Comparison of ENCODE assay signal across 25 cellular contexts in the genomic region with DNA sequence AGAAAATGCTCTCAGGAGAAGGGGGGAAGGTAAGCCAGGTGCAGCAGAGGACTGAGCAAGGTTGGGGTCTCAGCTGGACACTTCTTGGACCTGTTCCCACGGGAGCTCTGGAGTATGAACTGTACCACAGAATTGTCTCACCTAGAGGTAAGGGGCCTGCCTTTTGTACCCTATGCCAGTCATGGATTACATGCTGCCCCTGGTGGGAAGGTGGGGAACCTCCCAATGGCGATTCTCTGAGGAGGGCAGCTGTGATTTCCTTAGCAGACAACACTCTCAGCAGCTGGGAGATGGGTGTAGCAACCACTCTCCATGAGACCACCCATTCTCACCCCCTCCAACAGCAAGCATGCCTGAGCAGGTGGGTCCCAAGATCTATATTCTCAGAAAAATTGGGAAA.
DNase-seq lines count a peak whose midpoint lies in the region; ATAC-seq and TF ChIP-seq lines count a peak whose summit lies in the region.
"Had no signal": no experiment of that assay in that cellular context is flagged by ENCODE, and none has a peak within 500 bp of the region (broad histone marks: within the 10 kb centered on the region; RNA-seq: fewer than 3 reads in every experiment).

No MANE protein-coding gene starts in this region.

- H3K36me3 ChIP-seq in Caco-2 (ENCODE audit: control insufficient read depth, insufficient read depth, low read length) (no peaks in the 10 kb centered on the region), H7 (replicated peaks; ENCODE audit: control insufficient read depth, insufficient read depth, low read length) (no peaks in the 10 kb centered on the region)
- H3K36me3 ChIP-seq: SJCRH30, spleen, uterus had no signal

- H3K36me3 Mint-ChIP-seq in Caco-2 (ENCODE audit: insufficient read depth, unreplicated experiment) (no peaks in the 10 kb centered on the region), HFFc6 (ENCODE audit: low read depth) (0 out of 2 replicates have a peak, but pooled peaks cover 4% of the 10 kb centered on the region)
- H3K36me3 Mint-ChIP-seq: naive thymus-derived CD8-positive, alpha-beta T cell had no signal

- no peaks in the 10 kb centered on the region for H3K27me3 ChIP-seq in Caco-2 (replicated peaks; ENCODE audit: control insufficient read depth, insufficient read depth, low read length)
- no peaks in the 10 kb centered on the region for H3K27me3 ChIP-seq in H7 (ENCODE audit: control insufficient read depth, insufficient read depth, low read length)
- H3K27me3 ChIP-seq: SJCRH30, spleen, uterus had no signal

- H3K27ac Mint-ChIP-seq in Caco-2 (ENCODE audit: unreplicated experiment) (peak overlapping the region; percentile 73), HFFc6 (no peak overlapping the region)
- H3K27ac Mint-ChIP-seq: naive thymus-derived CD8-positive, alpha-beta T cell; T-helper 17 cell had no signal

- DNase-seq in Caco-2, result no peak
- peak; percentile 35 for DNase-seq in H7
- no peak for DNase-seq in astrocyte of the cerebellum (ENCODE audit: low read depth)
- DNase-seq in iPS-NIHi11 (ENCODE audit: low spot score), result peak; percentile 37
- no peak for DNase-seq in NCI-H187 (lab: John Stamatoyannopoulos, UW)
- no peak for DNase-seq in HFFc6
- DNase-seq: activated CD4-positive, alpha-beta T cell treated with anti-CD3 and anti-CD28 coated beads for 48 hours; activated naive CD4-positive, alpha-beta T cell treated with anti-CD3 and anti-CD28 coated beads, Interleukin-2, amount 50 U/mL, for 16 hours; amygdala; head of caudate nucleus; KBM-7; naive thymus-derived CD8-positive, alpha-beta T cell; NCI-H146; NCI-H524; retina; SJCRH30; spleen; stimulated activated CD4-positive, alpha-beta T cell treated with anti-CD3 and anti-CD28 coated beads, Interleukin-4, amount 100 ng/mL, for 1 hour; stimulated activated naive CD4-positive, alpha-beta T cell; T-helper 17 cell; uterus had no signal

- peaks cover 33% of the 10 kb centered on the region for H3K4me1 Mint-ChIP-seq in Caco-2 (ENCODE audit: low read depth, unreplicated experiment)
- H3K4me1 Mint-ChIP-seq in HFFc6 (ENCODE audit: low read depth), result no peaks in the 10 kb centered on the region
- H3K4me1 Mint-ChIP-seq: central memory CD8-positive, alpha-beta T cell; naive thymus-derived CD8-positive, alpha-beta T cell had no signal

- no TSS peak for BruUV-seq in Caco-2 (replicated peaks; lab: Mats Ljungman, UMichigan)

- no peaks in the 10 kb centered on the region for H3K9me3 ChIP-seq in Caco-2
- H3K9me3 ChIP-seq: SJCRH30, uterus had no signal

- in situ Hi-C loops in astrocyte of the cerebellum (cut with HindIII; ENCODE audit: low sequenced_read_pairs), result loop anchor here (25.0 kb wide), 1 partner anchor 283 kb away; no protein-coding TSS in a partner anchor

- TF ChIP-seq CTCF in Caco-2 (IDR thresholded peaks at IDR 0.05; ENCODE audit: insufficient read depth in 1 of 2, low read depth in 1 of 2, low read length in 1 of 2, severe bottlenecking in 1 of 2, unreplicated experiment in 1 of 2), result no peak
- TF ChIP-seq CTCF in astrocyte of the cerebellum (IDR thresholded peaks at IDR 0.05; ENCODE audit: low read depth, low read length, missing control alignments), result peak; percentile 46
- no peak for TF ChIP-seq CTCF in HFFc6 (IDR thresholded peaks at IDR 0.05)

- peaks cover 7% of the 10 kb centered on the region for H3K9me3 Mint-ChIP-seq in Caco-2 (ENCODE audit: unreplicated experiment)
- peaks cover 62% of the 10 kb centered on the region for H3K9me3 Mint-ChIP-seq in HFFc6
- H3K9me3 Mint-ChIP-seq: central memory CD8-positive, alpha-beta T cell had no signal

- H3K4me1 ChIP-seq in Caco-2, result peaks cover 33% of the 10 kb centered on the region
- H3K4me1 ChIP-seq: spleen, uterus had no signal

- ATAC-seq in SK-N-SH treated with all-trans-retinoic acid at 6 μM for 48 hours (no peak), HG02610 (IDR thresholded peaks at IDR 0.05; ENCODE audit: unreplicated experiment) (no peak)
- ATAC-seq: left lobe of liver; naive thymus-derived CD8-positive, alpha-beta T cell; T-helper 17 cell had no signal

- no peak overlapping the region for H3K4me3 Mint-ChIP-seq in Caco-2 (ENCODE audit: unreplicated experiment)
- H3K4me3 Mint-ChIP-seq in HFFc6, result no peak overlapping the region
- H3K4me3 Mint-ChIP-seq: central memory CD8-positive, alpha-beta T cell; naive thymus-derived CD8-positive, alpha-beta T cell; T-helper 17 cell had no signal

- POLR2A ChIA-PET in Caco-2 (lab: Charles Lee), result no interaction called here

- intact Hi-C loops in Caco-2 (cut with micrococcal nuclease; ENCODE audit: unreplicated experiment), result no loop called here

- H3K27me3 Mint-ChIP-seq in Caco-2 (ENCODE audit: insufficient read depth, unreplicated experiment) (no peaks in the 10 kb centered on the region), HFFc6 (ENCODE audit: insufficient read depth) (no peaks in the 10 kb centered on the region)

- H3K4me3 ChIP-seq in Caco-2 (ENCODE audit: low read depth, low read length) (no peak overlapping the region), H7 (ENCODE audit: insufficient read depth, low read depth, low read length) (no peak overlapping the region), astrocyte of the cerebellum (ENCODE audit: low read depth, low read length) (no peak overlapping the region)
- H3K4me3 ChIP-seq: SJCRH30, spleen, uterus had no signal

- CTCF ChIA-PET in Caco-2 (lab: Charles Lee), result no interaction called here

TF ChIP-seq in SK-N-SH treated with all-trans-retinoic acid at 6 μM for 48 hours, 23 proteins besides CTCF, POLR2A, EP300 and RAD21 (continues in another document):
- TF ChIP-seq GLIS3 (CRISPR knock-in tag; IDR thresholded peaks at IDR 0.05) (no peak), ZC3H10 (CRISPR knock-in tag; IDR thresholded peaks at IDR 0.05) (no peak), ZFP3 (CRISPR knock-in tag; IDR thresholded peaks at IDR 0.05) (no peak), TCF4 (CRISPR knock-in tag; IDR thresholded peaks at IDR 0.05; ENCODE audit: borderline replicate concordance) (no peak), RARB (CRISPR knock-in tag; IDR thresholded peaks at IDR 0.05) (no peak), CSDC2 (CRISPR knock-in tag; IDR thresholded peaks at IDR 0.05) (no peak), ARNTL (CRISPR knock-in tag; IDR thresholded peaks at IDR 0.05; ENCODE audit: borderline replicate concordance, low read depth) (no peak), TOX (CRISPR knock-in tag; IDR thresholded peaks at IDR 0.05; ENCODE audit: borderline replicate concordance) (no peak), ZNF70 (CRISPR knock-in tag; IDR thresholded peaks at IDR 0.05) (no peak), OSR1 (CRISPR knock-in tag; IDR thresholded peaks at IDR 0.05) (no peak), SNAI2 (CRISPR knock-in tag; IDR thresholded peaks at IDR 0.05) (no peak), ISL1 (CRISPR knock-in tag; IDR thresholded peaks at IDR 0.05) (no peak)
- TF ChIP-seq, protein P1, sequence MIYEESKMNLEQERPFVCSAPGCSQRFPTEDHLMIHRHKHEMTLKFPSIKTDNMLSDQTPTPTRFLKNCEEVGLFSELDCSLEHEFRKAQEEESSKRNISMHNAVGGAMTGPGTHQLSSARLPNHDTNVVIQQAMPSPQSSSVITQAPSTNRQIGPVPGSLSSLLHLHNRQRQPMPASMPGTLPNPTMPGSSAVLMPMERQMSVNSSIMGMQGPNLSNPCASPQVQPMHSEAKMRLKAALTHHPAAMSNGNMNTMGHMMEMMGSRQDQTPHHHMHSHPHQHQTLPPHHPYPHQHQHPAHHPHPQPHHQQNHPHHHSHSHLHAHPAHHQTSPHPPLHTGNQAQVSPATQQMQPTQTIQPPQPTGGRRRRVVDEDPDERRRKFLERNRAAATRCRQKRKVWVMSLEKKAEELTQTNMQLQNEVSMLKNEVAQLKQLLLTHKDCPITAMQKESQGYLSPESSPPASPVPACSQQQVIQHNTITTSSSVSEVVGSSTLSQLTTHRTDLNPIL (CRISPR knock-in tag; IDR thresholded peaks at IDR 0.05; ENCODE audit: low read depth), result no peak
- TF ChIP-seq, protein P2, sequence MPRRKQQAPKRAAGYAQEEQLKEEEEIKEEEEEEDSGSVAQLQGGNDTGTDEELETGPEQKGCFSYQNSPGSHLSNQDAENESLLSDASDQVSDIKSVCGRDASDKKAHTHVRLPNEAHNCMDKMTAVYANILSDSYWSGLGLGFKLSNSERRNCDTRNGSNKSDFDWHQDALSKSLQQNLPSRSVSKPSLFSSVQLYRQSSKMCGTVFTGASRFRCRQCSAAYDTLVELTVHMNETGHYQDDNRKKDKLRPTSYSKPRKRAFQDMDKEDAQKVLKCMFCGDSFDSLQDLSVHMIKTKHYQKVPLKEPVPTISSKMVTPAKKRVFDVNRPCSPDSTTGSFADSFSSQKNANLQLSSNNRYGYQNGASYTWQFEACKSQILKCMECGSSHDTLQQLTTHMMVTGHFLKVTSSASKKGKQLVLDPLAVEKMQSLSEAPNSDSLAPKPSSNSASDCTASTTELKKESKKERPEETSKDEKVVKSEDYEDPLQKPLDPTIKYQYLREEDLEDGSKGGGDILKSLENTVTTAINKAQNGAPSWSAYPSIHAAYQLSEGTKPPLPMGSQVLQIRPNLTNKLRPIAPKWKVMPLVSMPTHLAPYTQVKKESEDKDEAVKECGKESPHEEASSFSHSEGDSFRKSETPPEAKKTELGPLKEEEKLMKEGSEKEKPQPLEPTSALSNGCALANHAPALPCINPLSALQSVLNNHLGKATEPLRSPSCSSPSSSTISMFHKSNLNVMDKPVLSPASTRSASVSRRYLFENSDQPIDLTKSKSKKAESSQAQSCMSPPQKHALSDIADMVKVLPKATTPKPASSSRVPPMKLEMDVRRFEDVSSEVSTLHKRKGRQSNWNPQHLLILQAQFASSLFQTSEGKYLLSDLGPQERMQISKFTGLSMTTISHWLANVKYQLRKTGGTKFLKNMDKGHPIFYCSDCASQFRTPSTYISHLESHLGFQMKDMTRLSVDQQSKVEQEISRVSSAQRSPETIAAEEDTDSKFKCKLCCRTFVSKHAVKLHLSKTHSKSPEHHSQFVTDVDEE (CRISPR knock-in tag; IDR thresholded peaks at IDR 0.05), result no peak
- TF ChIP-seq, protein P3, sequence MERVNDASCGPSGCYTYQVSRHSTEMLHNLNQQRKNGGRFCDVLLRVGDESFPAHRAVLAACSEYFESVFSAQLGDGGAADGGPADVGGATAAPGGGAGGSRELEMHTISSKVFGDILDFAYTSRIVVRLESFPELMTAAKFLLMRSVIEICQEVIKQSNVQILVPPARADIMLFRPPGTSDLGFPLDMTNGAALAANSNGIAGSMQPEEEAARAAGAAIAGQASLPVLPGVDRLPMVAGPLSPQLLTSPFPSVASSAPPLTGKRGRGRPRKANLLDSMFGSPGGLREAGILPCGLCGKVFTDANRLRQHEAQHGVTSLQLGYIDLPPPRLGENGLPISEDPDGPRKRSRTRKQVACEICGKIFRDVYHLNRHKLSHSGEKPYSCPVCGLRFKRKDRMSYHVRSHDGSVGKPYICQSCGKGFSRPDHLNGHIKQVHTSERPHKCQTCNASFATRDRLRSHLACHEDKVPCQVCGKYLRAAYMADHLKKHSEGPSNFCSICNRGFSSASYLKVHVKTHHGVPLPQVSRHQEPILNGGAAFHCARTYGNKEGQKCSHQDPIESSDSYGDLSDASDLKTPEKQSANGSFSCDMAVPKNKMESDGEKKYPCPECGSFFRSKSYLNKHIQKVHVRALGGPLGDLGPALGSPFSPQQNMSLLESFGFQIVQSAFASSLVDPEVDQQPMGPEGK (CRISPR knock-in tag; IDR thresholded peaks at IDR 0.05; ENCODE audit: borderline replicate concordance), result no peak

Comparison
In these comparisons a context has a peak if more than half of its experiments do, and no peak if none do; other contexts are left out.
1. DNase-seq: peak in H7 (single experiment) and iPS-NIHi11 (single experiment); none in Caco-2 (0 of 2), astrocyte of the cerebellum (single experiment), NCI-H187 (0 of 2) and HFFc6 (single experiment).